Comparison of ENCODE assay signal across 8 cellular contexts in the genomic region with DNA sequence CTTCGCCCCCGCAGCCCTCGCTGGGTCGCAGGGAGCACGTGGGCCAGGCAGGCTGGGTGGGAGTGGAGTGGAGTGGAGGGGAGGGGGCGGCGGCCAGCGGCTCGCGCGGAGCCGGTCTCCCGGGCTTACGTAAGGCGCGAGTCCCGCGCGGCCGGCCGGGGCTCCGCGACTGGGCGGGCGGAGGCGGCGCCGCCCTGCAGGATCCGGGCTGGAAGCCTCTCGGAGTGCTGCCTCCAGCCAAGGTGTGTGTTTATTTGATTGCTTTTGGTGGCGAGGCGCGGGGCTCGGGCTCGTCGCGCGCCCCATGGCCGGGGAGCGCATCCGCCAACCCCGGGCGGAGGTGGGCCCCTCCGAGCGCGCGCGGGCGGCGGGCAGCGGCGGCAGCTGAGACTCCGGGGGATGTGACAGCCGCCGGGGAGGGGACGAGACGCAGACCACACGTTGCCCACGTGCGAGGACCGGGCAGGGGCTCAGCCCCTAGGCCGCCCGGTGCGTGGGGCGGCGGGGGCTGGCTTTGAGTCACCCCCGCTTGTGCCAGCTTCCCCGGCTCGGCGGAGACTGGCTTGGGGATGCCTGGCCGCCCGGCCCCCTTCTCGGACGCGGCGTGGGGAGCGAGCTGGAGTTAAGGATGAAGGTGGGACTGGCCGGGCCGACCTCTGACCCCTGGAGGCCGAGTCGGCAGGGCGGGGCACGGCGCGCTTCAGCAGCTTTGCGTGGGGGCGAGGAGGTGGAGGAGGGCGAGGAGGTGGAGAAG. TPM values are rescaled to one million over a fixed set of nuclear protein-coding genes. Genes with fewer than 3 reads are reported as not detected.
DNase-seq lines count a peak whose midpoint lies in the region; ATAC-seq and TF ChIP-seq lines count a peak whose summit lies in the region.

No MANE protein-coding gene starts in this region.

- ATAC-seq in HG02798 (IDR thresholded peaks at IDR 0.05; ENCODE audit: poor library complexity, unreplicated experiment), result peak; percentile 59
- peak; percentile 77 to 81 for ATAC-seq in natural killer cell treated with Interleukin-12 subunit alpha and Interleukin-12 subunit beta and Interleukin-15 and Interleukin-18, amount 100 ng/mL, for 72 hours
- peak in 1 of 2 donors; percentile 69 for ATAC-seq in upper lobe of left lung (ENCODE audit: low FRiP score in 2 of 2)

- DNase-seq in activated gamma-delta T cell treated with Interleukin-2 at 50 U/mL for 16 hours, result peak; percentile 12
- no peak for DNase-seq in activated gamma-delta T cell (lab: John Stamatoyannopoulos, UW)
- peak; percentile 27 for DNase-seq in NCI-H2171 (lab: John Stamatoyannopoulos, UW)
- DNase-seq in activated CD8-positive, alpha-beta memory T cell treated with anti-CD3 and anti-CD28 coated beads, Interleukin-2, amount 50 U/mL, for 48 hours, result peak; percentile 81
- DNase-seq in fibroblast of pulmonary artery (ENCODE audit: low read depth), result peak; percentile 36
- peak; percentile 78 for DNase-seq in natural killer cell treated with Interleukin-12 subunit alpha and Interleukin-12 subunit beta and Interleukin-15 and Interleukin-18, amount 100 ng/mL, for 72 hours (ENCODE audit: low spot score)
- peak; percentile 29 to 91 for DNase-seq in upper lobe of left lung

- peaks cover 37 to 59% of the 10 kb centered on the region in 2 donors for H3K27me3 Mint-ChIP-seq in natural killer cell treated with Interleukin-12 subunit alpha and Interleukin-12 subunit beta and Interleukin-15 and Interleukin-18, amount 100 ng/mL, for 72 hours

- H3K36me3 Mint-ChIP-seq in natural killer cell treated with Interleukin-12 subunit alpha and Interleukin-12 subunit beta and Interleukin-15 and Interleukin-18, amount 100 ng/mL, for 72 hours, result no peaks in the 10 kb centered on the region

- no peak overlapping the region for H3K27ac Mint-ChIP-seq in natural killer cell treated with Interleukin-12 subunit alpha and Interleukin-12 subunit beta and Interleukin-15 and Interleukin-18, amount 100 ng/mL, for 72 hours

- peak overlapping the region; percentile 68 for H3K4me3 ChIP-seq in fibroblast of pulmonary artery (replicated peaks; ENCODE audit: low read depth, low read length)
- peak overlapping the region; percentile 58 to 76 (median 71) for H3K4me3 ChIP-seq in upper lobe of left lung

- WGBS in upper lobe of left lung, 2 donors, result 1% methylated on average over 20 of the region's 88 CpGs; no CpG with 5 or more reads in 1 of the 2 donors

- H3K27me3 ChIP-seq in upper lobe of left lung, result peaks cover 0 to 12% (median 0%) of the 10 kb centered on the region in 4 donors

- peak overlapping the region in 2 of 4 donors; percentile 45 to 63 for H3K27ac ChIP-seq in upper lobe of left lung

- no peak for TF ChIP-seq POLR2A in upper lobe of left lung (IDR thresholded peaks at IDR 0.05)

- H3K4me1 Mint-ChIP-seq in natural killer cell treated with Interleukin-12 subunit alpha and Interleukin-12 subunit beta and Interleukin-15 and Interleukin-18, amount 100 ng/mL, for 72 hours (ENCODE audit: low read depth in 2 of 2), result peaks cover 8 to 16% of the 10 kb centered on the region in 2 donors

- H3K9me3 Mint-ChIP-seq in natural killer cell treated with Interleukin-12 subunit alpha and Interleukin-12 subunit beta and Interleukin-15 and Interleukin-18, amount 100 ng/mL, for 72 hours, result no peaks in the 10 kb centered on the region

- peaks cover 14 to 26% (median 20%) of the 10 kb centered on the region in 4 donors for H3K4me1 ChIP-seq in upper lobe of left lung

- no peaks in the 10 kb centered on the region for H3K9me3 ChIP-seq in upper lobe of left lung

- H3K36me3 ChIP-seq in upper lobe of left lung, result no peaks in the 10 kb centered on the region

- TF ChIP-seq CTCF in fibroblast of pulmonary artery (IDR thresholded peaks at IDR 0.05; ENCODE audit: low read length, missing control alignments) (no peak), upper lobe of left lung (IDR thresholded peaks at IDR 0.05) (no peak)

- no peak for TF ChIP-seq EP300 in upper lobe of left lung (IDR thresholded peaks at IDR 0.05)

- H3K4me3 Mint-ChIP-seq in natural killer cell treated with Interleukin-12 subunit alpha and Interleukin-12 subunit beta and Interleukin-15 and Interleukin-18, amount 100 ng/mL, for 72 hours, result peak overlapping the region; percentile 78

RNA-seq across cellular contexts. Expression of gene AK4, which starts 0.4 kb away (rescaled TPM):
- total RNA-seq in natural killer cell treated with Interleukin-12 subunit alpha and Interleukin-12 subunit beta and Interleukin-15 and Interleukin-18, amount 100 ng/mL, for 72 hours, result 10 to 100 TPM; 24.4 to 87.9 TPM
- 1 to 10 TPM in 4 of 6 donors, under 1 TPM in 2; 0.44 to 7.0 (median 3.6) TPM for total RNA-seq in upper lobe of left lung
